Comparison of ENCODE assay signal across 1 cellular context in the genomic region with DNA sequence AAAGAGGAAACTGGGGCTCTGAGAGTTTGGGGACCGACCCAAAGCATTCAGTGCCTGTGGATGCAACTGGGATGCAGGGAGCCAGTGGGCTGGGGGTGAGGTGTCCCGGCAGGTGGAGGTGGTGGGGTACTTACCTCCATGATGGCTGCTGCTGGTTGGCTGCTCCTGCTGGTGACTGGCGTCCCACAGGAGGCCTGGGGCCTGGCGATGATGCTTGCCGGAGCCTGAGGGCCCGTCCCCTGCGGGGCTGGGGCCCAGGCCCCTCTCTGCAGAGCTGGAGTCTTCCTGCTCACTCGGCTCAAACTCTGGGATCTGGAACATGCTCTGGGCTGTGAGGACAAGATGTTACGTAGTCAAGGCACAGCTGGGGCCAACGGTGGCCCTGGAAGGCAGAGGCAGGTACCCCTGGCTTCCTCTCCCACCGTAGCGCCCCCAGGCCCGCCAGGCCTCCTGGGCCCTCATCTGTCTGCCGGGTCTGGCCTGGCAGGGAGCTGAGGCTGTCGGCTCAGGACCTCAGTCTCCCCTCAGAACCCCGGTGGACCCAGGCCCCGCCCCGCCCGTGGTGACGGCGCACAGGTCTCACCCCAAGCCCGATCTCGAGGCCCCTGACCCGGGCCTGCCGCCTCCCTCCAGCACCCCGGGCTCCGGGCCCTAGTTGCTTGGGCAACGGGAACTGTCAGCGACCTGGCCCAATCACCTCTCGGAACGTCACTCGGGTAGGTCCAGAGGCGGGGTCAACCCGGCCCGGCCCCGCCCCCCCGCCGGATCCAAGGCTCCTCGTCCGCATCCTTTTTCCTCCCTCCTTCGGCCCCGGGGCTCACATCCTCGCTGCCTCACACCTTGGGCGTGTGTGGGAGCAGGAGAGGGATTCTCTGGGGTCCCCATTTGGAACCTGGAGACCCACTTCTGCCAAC.
TF ChIP-seq lines count a peak whose summit lies in the region.

A gene (minus strand): TSS at position 618 of the 914 bp plus-strand sequence. CDS start 297 bp downstream, at position 321.

TF ChIP-seq in HepG2, 621 proteins besides CTCF, POLR2A, EP300 and RAD21 (continued from another document and continues in another):
- TF ChIP-seq, protein P1, sequence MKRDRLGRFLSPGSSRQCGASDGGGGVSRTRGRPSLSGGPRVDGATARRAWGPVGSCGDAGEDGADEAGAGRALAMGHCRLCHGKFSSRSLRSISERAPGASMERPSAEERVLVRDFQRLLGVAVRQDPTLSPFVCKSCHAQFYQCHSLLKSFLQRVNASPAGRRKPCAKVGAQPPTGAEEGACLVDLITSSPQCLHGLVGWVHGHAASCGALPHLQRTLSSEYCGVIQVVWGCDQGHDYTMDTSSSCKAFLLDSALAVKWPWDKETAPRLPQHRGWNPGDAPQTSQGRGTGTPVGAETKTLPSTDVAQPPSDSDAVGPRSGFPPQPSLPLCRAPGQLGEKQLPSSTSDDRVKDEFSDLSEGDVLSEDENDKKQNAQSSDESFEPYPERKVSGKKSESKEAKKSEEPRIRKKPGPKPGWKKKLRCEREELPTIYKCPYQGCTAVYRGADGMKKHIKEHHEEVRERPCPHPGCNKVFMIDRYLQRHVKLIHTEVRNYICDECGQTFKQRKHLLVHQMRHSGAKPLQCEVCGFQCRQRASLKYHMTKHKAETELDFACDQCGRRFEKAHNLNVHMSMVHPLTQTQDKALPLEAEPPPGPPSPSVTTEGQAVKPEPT (CRISPR knock-in tag; IDR thresholded peaks at IDR 0.05; ENCODE audit: low read depth): no peak
- no peak for TF ChIP-seq HOXA5 (CRISPR knock-in tag; IDR thresholded peaks at IDR 0.05)
- TF ChIP-seq, protein P2, sequence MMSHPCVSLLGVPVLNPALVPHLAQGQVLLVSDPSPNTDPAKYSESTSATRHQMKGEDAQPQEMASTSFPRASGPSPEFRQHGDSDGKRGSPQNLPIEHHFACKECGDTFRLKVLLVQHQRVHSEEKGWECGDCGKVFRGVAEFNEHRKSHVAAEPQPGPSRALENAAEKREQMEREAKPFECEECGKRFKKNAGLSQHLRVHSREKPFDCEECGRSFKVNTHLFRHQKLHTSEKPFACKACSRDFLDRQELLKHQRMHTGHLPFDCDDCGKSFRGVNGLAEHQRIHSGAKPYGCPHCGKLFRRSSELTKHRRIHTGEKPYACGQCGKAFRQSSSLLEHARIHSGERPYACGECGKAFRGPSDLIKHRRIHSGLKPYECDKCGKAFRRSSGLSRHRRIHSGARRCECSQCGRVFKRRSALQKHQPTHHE (CRISPR knock-in tag; IDR thresholded peaks at IDR 0.05; ENCODE audit: borderline replicate concordance): 0 out of 2 replicates have a peak, but pooled peaks have one; percentile 13
- TF ChIP-seq PRPF4 (IDR thresholded peaks at IDR 0.05; ENCODE audit: low read depth, low read length, poor library complexity, severe bottlenecking): no peak
- no peak for TF ChIP-seq ZNF329 (CRISPR knock-in tag; IDR thresholded peaks at IDR 0.05; ENCODE audit: low read depth)
- no peak for TF ChIP-seq MED1 (CRISPR knock-in tag; IDR thresholded peaks at IDR 0.05)
- no peak; the same call in 1 of the 2 replicates for TF ChIP-seq GABPA (IDR thresholded peaks at IDR 0.05; ENCODE audit: low read depth, low read length)
- TF ChIP-seq GABPA (CRISPR knock-in tag; IDR thresholded peaks at IDR 0.05; ENCODE audit: low read depth): peak; percentile 56; the same call in 1 of the 2 replicates
- no peak for TF ChIP-seq ZNF33B (CRISPR knock-in tag; IDR thresholded peaks at IDR 0.05)
- TF ChIP-seq, protein P3, sequence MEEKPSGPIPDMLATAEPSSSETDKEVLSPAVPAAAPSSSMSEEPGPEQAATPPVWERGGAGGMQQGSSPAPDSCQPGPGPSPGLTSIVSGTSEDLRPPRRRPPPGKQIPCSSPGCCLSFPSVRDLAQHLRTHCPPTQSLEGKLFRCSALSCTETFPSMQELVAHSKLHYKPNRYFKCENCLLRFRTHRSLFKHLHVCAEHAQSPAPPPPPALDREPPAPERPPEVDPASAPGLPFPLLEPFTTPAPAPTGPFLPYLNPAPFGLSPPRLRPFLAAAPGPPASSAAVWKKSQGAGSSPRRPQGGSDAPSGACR (CRISPR knock-in tag; IDR thresholded peaks at IDR 0.05): peak; percentile 89
- TF ChIP-seq ZNF446 (CRISPR knock-in tag; IDR thresholded peaks at IDR 0.05): no peak
- no peak for TF ChIP-seq KLF6 (CRISPR knock-in tag; IDR thresholded peaks at IDR 0.05)
- no peak for TF ChIP-seq TP53 (CRISPR knock-in tag; conservative IDR thresholded peaks at IDR 0.05)
- TF ChIP-seq, protein P4, sequence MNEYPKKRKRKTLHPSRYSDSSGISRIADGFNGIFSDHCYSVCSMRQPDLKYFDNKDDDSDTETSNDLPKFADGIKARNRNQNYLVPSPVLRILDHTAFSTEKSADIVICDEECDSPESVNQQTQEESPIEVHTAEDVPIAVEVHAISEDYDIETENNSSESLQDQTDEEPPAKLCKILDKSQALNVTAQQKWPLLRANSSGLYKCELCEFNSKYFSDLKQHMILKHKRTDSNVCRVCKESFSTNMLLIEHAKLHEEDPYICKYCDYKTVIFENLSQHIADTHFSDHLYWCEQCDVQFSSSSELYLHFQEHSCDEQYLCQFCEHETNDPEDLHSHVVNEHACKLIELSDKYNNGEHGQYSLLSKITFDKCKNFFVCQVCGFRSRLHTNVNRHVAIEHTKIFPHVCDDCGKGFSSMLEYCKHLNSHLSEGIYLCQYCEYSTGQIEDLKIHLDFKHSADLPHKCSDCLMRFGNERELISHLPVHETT (CRISPR knock-in tag; conservative IDR thresholded peaks at IDR 0.05): no peak
- TF ChIP-seq RBFOX2 (IDR thresholded peaks at IDR 0.05; ENCODE audit: low read depth, low read length): peak; percentile 68
- TF ChIP-seq HNF4G (IDR thresholded peaks at IDR 0.05; ENCODE audit: borderline replicate concordance, low read depth, low read length): no peak
- no peak for TF ChIP-seq HNF4G (CRISPR knock-in tag; IDR thresholded peaks at IDR 0.05; ENCODE audit: borderline replicate concordance, low read depth)
- TF ChIP-seq, protein P5, sequence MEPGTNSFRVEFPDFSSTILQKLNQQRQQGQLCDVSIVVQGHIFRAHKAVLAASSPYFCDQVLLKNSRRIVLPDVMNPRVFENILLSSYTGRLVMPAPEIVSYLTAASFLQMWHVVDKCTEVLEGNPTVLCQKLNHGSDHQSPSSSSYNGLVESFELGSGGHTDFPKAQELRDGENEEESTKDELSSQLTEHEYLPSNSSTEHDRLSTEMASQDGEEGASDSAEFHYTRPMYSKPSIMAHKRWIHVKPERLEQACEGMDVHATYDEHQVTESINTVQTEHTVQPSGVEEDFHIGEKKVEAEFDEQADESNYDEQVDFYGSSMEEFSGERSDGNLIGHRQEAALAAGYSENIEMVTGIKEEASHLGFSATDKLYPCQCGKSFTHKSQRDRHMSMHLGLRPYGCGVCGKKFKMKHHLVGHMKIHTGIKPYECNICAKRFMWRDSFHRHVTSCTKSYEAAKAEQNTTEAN (CRISPR knock-in tag; conservative IDR thresholded peaks at IDR 0.05): 0 out of 2 replicates have a peak, but pooled peaks have one; percentile 16
- TF ChIP-seq, protein P6, sequence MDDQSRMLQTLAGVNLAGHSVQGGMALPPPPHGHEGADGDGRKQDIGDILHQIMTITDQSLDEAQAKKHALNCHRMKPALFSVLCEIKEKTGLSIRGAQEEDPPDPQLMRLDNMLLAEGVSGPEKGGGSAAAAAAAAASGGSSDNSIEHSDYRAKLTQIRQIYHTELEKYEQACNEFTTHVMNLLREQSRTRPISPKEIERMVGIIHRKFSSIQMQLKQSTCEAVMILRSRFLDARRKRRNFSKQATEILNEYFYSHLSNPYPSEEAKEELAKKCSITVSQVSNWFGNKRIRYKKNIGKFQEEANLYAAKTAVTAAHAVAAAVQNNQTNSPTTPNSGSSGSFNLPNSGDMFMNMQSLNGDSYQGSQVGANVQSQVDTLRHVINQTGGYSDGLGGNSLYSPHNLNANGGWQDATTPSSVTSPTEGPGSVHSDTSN (CRISPR knock-in tag; IDR thresholded peaks at IDR 0.05; ENCODE audit: borderline replicate concordance): peak; percentile 44; the same call in 1 of the 2 replicates
- no peak for TF ChIP-seq CENPX (CRISPR knock-in tag; IDR thresholded peaks at IDR 0.05)
- TF ChIP-seq ZBTB21 (CRISPR knock-in tag; IDR thresholded peaks at IDR 0.05): no peak
- TF ChIP-seq MBNL3 (CRISPR knock-in tag; conservative IDR thresholded peaks at IDR 0.05): no peak
- TF ChIP-seq SP1 (IDR thresholded peaks at IDR 0.05): no peak
- TF ChIP-seq SP1 (CRISPR knock-in tag; IDR thresholded peaks at IDR 0.05): peak; percentile 64
- TF ChIP-seq SALL2 (CRISPR knock-in tag; IDR thresholded peaks at IDR 0.05): no peak
- TF ChIP-seq, protein P7, sequence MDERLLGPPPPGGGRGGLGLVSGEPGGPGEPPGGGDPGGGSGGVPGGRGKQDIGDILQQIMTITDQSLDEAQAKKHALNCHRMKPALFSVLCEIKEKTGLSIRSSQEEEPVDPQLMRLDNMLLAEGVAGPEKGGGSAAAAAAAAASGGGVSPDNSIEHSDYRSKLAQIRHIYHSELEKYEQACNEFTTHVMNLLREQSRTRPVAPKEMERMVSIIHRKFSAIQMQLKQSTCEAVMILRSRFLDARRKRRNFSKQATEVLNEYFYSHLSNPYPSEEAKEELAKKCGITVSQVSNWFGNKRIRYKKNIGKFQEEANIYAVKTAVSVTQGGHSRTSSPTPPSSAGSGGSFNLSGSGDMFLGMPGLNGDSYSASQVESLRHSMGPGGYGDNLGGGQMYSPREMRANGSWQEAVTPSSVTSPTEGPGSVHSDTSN (CRISPR knock-in tag; IDR thresholded peaks at IDR 0.05): peak; percentile 85
- 0 out of 2 replicates have a peak, but pooled peaks have one; percentile 9 for TF ChIP-seq ZBTB20 (CRISPR knock-in tag; IDR thresholded peaks at IDR 0.05; ENCODE audit: borderline replicate concordance, low read depth)
- no peak for TF ChIP-seq SSRP1 (CRISPR knock-in tag; IDR thresholded peaks at IDR 0.05)
- TF ChIP-seq, protein P8, sequence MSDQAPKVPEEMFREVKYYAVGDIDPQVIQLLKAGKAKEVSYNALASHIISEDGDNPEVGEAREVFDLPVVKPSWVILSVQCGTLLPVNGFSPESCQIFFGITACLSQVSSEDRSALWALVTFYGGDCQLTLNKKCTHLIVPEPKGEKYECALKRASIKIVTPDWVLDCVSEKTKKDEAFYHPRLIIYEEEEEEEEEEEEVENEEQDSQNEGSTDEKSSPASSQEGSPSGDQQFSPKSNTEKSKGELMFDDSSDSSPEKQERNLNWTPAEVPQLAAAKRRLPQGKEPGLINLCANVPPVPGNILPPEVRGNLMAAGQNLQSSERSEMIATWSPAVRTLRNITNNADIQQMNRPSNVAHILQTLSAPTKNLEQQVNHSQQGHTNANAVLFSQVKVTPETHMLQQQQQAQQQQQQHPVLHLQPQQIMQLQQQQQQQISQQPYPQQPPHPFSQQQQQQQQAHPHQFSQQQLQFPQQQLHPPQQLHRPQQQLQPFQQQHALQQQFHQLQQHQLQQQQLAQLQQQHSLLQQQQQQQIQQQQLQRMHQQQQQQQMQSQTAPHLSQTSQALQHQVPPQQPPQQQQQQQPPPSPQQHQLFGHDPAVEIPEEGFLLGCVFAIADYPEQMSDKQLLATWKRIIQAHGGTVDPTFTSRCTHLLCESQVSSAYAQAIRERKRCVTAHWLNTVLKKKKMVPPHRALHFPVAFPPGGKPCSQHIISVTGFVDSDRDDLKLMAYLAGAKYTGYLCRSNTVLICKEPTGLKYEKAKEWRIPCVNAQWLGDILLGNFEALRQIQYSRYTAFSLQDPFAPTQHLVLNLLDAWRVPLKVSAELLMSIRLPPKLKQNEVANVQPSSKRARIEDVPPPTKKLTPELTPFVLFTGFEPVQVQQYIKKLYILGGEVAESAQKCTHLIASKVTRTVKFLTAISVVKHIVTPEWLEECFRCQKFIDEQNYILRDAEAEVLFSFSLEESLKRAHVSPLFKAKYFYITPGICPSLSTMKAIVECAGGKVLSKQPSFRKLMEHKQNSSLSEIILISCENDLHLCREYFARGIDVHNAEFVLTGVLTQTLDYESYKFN (CRISPR knock-in tag; conservative IDR thresholded peaks at IDR 0.05): 0 out of 2 replicates have a peak, but pooled peaks have one; percentile 23
- TF ChIP-seq, protein P9, sequence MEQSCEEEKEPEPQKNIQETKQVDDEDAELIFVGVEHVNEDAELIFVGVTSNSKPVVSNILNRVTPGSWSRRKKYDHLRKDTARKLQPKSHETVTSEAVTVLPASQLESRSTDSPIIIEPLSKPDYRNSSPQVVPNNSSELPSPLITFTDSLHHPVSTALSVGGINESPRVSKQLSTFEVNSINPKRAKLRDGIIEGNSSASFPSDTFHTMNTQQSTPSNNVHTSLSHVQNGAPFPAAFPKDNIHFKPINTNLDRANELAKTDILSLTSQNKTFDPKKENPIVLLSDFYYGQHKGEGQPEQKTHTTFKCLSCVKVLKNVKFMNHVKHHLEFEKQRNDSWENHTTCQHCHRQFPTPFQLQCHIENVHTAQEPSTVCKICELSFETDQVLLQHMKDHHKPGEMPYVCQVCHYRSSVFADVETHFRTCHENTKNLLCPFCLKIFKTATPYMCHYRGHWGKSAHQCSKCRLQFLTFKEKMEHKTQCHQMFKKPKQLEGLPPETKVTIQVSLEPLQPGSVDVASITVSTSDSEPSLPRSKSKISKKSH (CRISPR knock-in tag; IDR thresholded peaks at IDR 0.05; ENCODE audit: borderline replicate concordance): no peak
- TF ChIP-seq TAF1 (CRISPR knock-in tag; IDR thresholded peaks at IDR 0.05): peak; percentile 53; the same call in 1 of the 2 replicates
- no peak for TF ChIP-seq FOXO1 (CRISPR knock-in tag; IDR thresholded peaks at IDR 0.05)
- no peak for TF ChIP-seq ZNF589 (CRISPR knock-in tag; conservative IDR thresholded peaks at IDR 0.05)
- no peak for TF ChIP-seq NCOR1 (IDR thresholded peaks at IDR 0.05; ENCODE audit: borderline replicate concordance, low read length)
- TF ChIP-seq SP4 (CRISPR knock-in tag; IDR thresholded peaks at IDR 0.05): peak; percentile 55; the same call in 1 of the 2 replicates
- no peak for TF ChIP-seq HMGA1 (CRISPR knock-in tag; conservative IDR thresholded peaks at IDR 0.05)
- peak; percentile 40; the same call in 1 of the 2 replicates for TF ChIP-seq MTF2 (CRISPR knock-in tag; IDR thresholded peaks at IDR 0.05; ENCODE audit: borderline replicate concordance)
- TF ChIP-seq, protein P10, sequence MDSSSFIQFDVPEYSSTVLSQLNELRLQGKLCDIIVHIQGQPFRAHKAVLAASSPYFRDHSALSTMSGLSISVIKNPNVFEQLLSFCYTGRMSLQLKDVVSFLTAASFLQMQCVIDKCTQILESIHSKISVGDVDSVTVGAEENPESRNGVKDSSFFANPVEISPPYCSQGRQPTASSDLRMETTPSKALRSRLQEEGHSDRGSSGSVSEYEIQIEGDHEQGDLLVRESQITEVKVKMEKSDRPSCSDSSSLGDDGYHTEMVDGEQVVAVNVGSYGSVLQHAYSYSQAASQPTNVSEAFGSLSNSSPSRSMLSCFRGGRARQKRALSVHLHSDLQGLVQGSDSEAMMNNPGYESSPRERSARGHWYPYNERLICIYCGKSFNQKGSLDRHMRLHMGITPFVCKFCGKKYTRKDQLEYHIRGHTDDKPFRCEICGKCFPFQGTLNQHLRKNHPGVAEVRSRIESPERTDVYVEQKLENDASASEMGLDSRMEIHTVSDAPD (CRISPR knock-in tag; IDR thresholded peaks at IDR 0.05): no peak
- TF ChIP-seq SIX4 (CRISPR knock-in tag; IDR thresholded peaks at IDR 0.05): no peak
- no peak for TF ChIP-seq AHR (CRISPR knock-in tag; IDR thresholded peaks at IDR 0.05)
- TF ChIP-seq SNAI1 (CRISPR knock-in tag; IDR thresholded peaks at IDR 0.05; ENCODE audit: borderline replicate concordance): no peak
- TF ChIP-seq TGIF2 (CRISPR knock-in tag; IDR thresholded peaks at IDR 0.05): no peak
